Comparison of ENCODE assay signal across 8 cellular contexts in the genomic region with DNA sequence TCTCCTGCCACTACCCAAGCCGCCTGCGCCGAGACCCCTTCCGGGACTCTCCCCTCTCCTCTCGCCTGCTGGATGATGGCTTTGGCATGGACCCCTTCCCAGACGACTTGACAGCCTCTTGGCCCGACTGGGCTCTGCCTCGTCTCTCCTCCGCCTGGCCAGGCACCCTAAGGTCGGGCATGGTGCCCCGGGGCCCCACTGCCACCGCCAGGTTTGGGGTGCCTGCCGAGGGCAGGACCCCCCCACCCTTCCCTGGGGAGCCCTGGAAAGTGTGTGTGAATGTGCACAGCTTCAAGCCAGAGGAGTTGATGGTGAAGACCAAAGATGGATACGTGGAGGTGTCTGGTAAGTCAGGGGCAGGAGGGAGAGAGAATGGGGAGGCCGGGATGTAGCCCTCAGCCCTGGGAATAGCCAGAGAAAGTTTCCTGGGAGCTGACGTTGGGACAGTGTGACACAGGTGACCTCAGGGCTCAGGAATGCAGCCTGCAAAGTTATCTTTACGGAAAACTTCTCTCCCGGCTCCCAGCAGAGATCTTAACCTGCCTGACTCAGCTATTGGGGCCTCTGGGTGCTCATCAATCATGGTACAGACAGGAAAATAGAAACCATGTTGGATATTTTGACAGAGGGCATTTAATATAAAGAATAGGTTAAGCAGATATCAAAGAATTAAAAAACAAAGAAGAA. TPM values are rescaled to one million over a fixed set of nuclear protein-coding genes. Genes with fewer than 3 reads are reported as not detected.
DNase-seq lines count a peak whose midpoint lies in the region; ATAC-seq and TF ChIP-seq lines count a peak whose summit lies in the region.

No MANE protein-coding gene starts in this region.

- peaks cover 21% of the 10 kb centered on the region for H3K79me2 ChIP-seq in osteoblast (ENCODE audit: insufficient read depth, low read length)

- H3K4me2 ChIP-seq in osteoblast (ENCODE audit: insufficient read depth, low read length) = peak overlapping the region; percentile 88

- peaks cover 30% of the 10 kb centered on the region for H3K4me1 ChIP-seq in osteoblast (ENCODE audit: insufficient read depth, low read length)

- peak overlapping the region; percentile 65 for H3K27ac ChIP-seq in osteoblast (ENCODE audit: low read depth, low read length)

- H3K36me3 ChIP-seq in osteoblast (ENCODE audit: insufficient read depth, low read length) = no peaks in the 10 kb centered on the region

- no peak for ATAC-seq in HG03039 (IDR thresholded peaks at IDR 0.05; ENCODE audit: unreplicated experiment)
- ATAC-seq in HG03565 (IDR thresholded peaks at IDR 0.05; ENCODE audit: unreplicated experiment) = no peak
- ATAC-seq in GM18858 (IDR thresholded peaks at IDR 0.05; ENCODE audit: unreplicated experiment) = no peak

- H3K4me3 ChIP-seq in fibroblast of pulmonary artery (replicated peaks; ENCODE audit: low read depth, low read length) (peak overlapping the region; percentile 67), osteoblast (ENCODE audit: insufficient read depth, low read length) (peak overlapping the region; percentile 69)

- peak; percentile 48 for DNase-seq in AG20443 (ENCODE audit: low spot score)
- DNase-seq in RPMI7951 (ENCODE audit: low read depth) = peak; percentile 59
- peak; percentile 68 for DNase-seq in fibroblast of pulmonary artery (ENCODE audit: low read depth)
- DNase-seq in osteoblast (ENCODE audit: insufficient read length, low spot score, missing footprints) = no peak
- DNase-seq in pons (ENCODE audit: low spot score) = no peak

- TF ChIP-seq CTCF in fibroblast of pulmonary artery (IDR thresholded peaks at IDR 0.05; ENCODE audit: low read length, missing control alignments) (no peak), osteoblast (IDR thresholded peaks at IDR 0.05; ENCODE audit: extremely low read depth, low read depth, low read length) (no peak)

- no peaks in the 10 kb centered on the region for H3K27me3 ChIP-seq in osteoblast (ENCODE audit: insufficient read depth, low read length)

- no peaks in the 10 kb centered on the region for H3K9me3 ChIP-seq in osteoblast (ENCODE audit: low read depth, low read length)

- H2AFZ ChIP-seq in osteoblast (ENCODE audit: low read length) = peak overlapping the region; percentile 62

- H4K20me1 ChIP-seq in osteoblast (ENCODE audit: insufficient read depth, low read length) = no peaks in the 10 kb centered on the region

RNA-seq across cellular contexts. Expression of gene HSPB8, which starts 0.7 kb away (rescaled TPM):
- 2.5 and 2.9 TPM in 2 replicates for total RNA-seq in RPMI7951 (2014; rRNA removed; shearing (Covaris generic))
- total RNA-seq in osteoblast = 2.9 and 3.5 TPM in 2 replicates

Comparison
In these comparisons a context has a peak if more than half of its experiments do, and no peak if none do; other contexts are left out.
1. DNase-seq: peak in AG20443 (single experiment), RPMI7951 (single experiment) and fibroblast of pulmonary artery (single experiment); none in osteoblast (single experiment) and pons (single experiment).